Comparison of ENCODE assay signal across 2 cellular contexts in genomic region chr10:35501923-35502322, GRCh38.
TF ChIP-seq lines count a peak whose summit lies in the region.

No MANE protein-coding gene starts in this region.

TF ChIP-seq in HCT116, 20 proteins besides CTCF, POLR2A, EP300 and RAD21 (continued from another document):
- TF ChIP-seq, protein P1, sequence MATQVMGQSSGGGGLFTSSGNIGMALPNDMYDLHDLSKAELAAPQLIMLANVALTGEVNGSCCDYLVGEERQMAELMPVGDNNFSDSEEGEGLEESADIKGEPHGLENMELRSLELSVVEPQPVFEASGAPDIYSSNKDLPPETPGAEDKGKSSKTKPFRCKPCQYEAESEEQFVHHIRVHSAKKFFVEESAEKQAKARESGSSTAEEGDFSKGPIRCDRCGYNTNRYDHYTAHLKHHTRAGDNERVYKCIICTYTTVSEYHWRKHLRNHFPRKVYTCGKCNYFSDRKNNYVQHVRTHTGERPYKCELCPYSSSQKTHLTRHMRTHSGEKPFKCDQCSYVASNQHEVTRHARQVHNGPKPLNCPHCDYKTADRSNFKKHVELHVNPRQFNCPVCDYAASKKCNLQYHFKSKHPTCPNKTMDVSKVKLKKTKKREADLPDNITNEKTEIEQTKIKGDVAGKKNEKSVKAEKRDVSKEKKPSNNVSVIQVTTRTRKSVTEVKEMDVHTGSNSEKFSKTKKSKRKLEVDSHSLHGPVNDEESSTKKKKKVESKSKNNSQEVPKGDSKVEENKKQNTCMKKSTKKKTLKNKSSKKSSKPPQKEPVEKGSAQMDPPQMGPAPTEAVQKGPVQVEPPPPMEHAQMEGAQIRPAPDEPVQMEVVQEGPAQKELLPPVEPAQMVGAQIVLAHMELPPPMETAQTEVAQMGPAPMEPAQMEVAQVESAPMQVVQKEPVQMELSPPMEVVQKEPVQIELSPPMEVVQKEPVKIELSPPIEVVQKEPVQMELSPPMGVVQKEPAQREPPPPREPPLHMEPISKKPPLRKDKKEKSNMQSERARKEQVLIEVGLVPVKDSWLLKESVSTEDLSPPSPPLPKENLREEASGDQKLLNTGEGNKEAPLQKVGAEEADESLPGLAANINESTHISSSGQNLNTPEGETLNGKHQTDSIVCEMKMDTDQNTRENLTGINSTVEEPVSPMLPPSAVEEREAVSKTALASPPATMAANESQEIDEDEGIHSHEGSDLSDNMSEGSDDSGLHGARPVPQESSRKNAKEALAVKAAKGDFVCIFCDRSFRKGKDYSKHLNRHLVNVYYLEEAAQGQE (IDR thresholded peaks at IDR 0.05; ENCODE audit: low read depth), result no peak
- no peak for TF ChIP-seq SP1 (IDR thresholded peaks at IDR 0.05; ENCODE audit: low read depth)
- TF ChIP-seq CEBPB (IDR thresholded peaks at IDR 0.05; ENCODE audit: low read depth), result no peak
- TF ChIP-seq, protein P2, sequence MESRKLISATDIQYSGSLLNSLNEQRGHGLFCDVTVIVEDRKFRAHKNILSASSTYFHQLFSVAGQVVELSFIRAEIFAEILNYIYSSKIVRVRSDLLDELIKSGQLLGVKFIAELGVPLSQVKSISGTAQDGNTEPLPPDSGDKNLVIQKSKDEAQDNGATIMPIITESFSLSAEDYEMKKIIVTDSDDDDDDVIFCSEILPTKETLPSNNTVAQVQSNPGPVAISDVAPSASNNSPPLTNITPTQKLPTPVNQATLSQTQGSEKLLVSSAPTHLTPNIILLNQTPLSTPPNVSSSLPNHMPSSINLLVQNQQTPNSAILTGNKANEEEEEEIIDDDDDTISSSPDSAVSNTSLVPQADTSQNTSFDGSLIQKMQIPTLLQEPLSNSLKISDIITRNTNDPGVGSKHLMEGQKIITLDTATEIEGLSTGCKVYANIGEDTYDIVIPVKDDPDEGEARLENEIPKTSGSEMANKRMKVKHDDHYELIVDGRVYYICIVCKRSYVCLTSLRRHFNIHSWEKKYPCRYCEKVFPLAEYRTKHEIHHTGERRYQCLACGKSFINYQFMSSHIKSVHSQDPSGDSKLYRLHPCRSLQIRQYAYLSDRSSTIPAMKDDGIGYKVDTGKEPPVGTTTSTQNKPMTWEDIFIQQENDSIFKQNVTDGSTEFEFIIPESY (IDR thresholded peaks at IDR 0.05; ENCODE audit: extremely low read depth, insufficient replicate concordance, low read length), result no peak
- TF ChIP-seq EGR1 (IDR thresholded peaks at IDR 0.05; ENCODE audit: low read depth), result no peak
- no peak for TF ChIP-seq CBX3 (IDR thresholded peaks at IDR 0.05; ENCODE audit: low read depth)

TF ChIP-seq in WTC11, 78 proteins besides CTCF, POLR2A, EP300 and RAD21 (continued from another document):
- no peak for TF ChIP-seq ZNF532 (CRISPR knock-in tag; IDR thresholded peaks at IDR 0.05; ENCODE audit: borderline replicate concordance)
- no peak for TF ChIP-seq TCF7 (CRISPR knock-in tag; IDR thresholded peaks at IDR 0.05; ENCODE audit: low read depth)
- no peak for TF ChIP-seq AR (CRISPR knock-in tag; IDR thresholded peaks at IDR 0.05)
- no peak for TF ChIP-seq JAZF1 (CRISPR knock-in tag; IDR thresholded peaks at IDR 0.05)
- TF ChIP-seq TEAD4 (CRISPR knock-in tag; IDR thresholded peaks at IDR 0.05), result no peak
- TF ChIP-seq, protein P3, sequence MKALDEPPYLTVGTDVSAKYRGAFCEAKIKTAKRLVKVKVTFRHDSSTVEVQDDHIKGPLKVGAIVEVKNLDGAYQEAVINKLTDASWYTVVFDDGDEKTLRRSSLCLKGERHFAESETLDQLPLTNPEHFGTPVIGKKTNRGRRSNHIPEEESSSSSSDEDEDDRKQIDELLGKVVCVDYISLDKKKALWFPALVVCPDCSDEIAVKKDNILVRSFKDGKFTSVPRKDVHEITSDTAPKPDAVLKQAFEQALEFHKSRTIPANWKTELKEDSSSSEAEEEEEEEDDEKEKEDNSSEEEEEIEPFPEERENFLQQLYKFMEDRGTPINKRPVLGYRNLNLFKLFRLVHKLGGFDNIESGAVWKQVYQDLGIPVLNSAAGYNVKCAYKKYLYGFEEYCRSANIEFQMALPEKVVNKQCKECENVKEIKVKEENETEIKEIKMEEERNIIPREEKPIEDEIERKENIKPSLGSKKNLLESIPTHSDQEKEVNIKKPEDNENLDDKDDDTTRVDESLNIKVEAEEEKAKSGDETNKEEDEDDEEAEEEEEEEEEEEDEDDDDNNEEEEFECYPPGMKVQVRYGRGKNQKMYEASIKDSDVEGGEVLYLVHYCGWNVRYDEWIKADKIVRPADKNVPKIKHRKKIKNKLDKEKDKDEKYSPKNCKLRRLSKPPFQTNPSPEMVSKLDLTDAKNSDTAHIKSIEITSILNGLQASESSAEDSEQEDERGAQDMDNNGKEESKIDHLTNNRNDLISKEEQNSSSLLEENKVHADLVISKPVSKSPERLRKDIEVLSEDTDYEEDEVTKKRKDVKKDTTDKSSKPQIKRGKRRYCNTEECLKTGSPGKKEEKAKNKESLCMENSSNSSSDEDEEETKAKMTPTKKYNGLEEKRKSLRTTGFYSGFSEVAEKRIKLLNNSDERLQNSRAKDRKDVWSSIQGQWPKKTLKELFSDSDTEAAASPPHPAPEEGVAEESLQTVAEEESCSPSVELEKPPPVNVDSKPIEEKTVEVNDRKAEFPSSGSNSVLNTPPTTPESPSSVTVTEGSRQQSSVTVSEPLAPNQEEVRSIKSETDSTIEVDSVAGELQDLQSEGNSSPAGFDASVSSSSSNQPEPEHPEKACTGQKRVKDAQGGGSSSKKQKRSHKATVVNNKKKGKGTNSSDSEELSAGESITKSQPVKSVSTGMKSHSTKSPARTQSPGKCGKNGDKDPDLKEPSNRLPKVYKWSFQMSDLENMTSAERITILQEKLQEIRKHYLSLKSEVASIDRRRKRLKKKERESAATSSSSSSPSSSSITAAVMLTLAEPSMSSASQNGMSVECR (CRISPR knock-in tag; IDR thresholded peaks at IDR 0.05; ENCODE audit: borderline replicate concordance), result no peak
- TF ChIP-seq CBFB (CRISPR knock-in tag; IDR thresholded peaks at IDR 0.05; ENCODE audit: low read depth), result no peak
- TF ChIP-seq CDX4 (CRISPR knock-in tag; IDR thresholded peaks at IDR 0.05; ENCODE audit: borderline replicate concordance), result no peak
- TF ChIP-seq, protein P4, sequence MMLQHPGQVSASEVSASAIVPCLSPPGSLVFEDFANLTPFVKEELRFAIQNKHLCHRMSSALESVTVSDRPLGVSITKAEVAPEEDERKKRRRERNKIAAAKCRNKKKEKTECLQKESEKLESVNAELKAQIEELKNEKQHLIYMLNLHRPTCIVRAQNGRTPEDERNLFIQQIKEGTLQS (CRISPR knock-in tag; conservative IDR thresholded peaks at IDR 0.05), result no peak
- TF ChIP-seq, protein P5, sequence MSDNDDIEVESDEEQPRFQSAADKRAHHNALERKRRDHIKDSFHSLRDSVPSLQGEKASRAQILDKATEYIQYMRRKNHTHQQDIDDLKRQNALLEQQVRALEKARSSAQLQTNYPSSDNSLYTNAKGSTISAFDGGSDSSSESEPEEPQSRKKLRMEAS (CRISPR knock-in tag; IDR thresholded peaks at IDR 0.05), result no peak
- no peak for TF ChIP-seq E2F5 (CRISPR knock-in tag; IDR thresholded peaks at IDR 0.05)
- TF ChIP-seq RELA (CRISPR knock-in tag; IDR thresholded peaks at IDR 0.05; ENCODE audit: borderline replicate concordance), result no peak
- TF ChIP-seq FOXP1 (CRISPR knock-in tag; IDR thresholded peaks at IDR 0.05; ENCODE audit: borderline replicate concordance), result no peak
- TF ChIP-seq NFYB (CRISPR knock-in tag; conservative IDR thresholded peaks at IDR 0.05; ENCODE audit: low read depth), result no peak
